Comparison of ENCODE assay signal across 1 cellular context in genomic region chrX:154478728-154479622, GRCh38.
TF ChIP-seq lines count a peak whose summit lies in the region.

Gene LAGE3, minus strand, starts transcription at chrX:154479281. Its CDS starts 366 bp downstream, at chrX:154478915.

TF ChIP-seq in K562, 482 proteins besides CTCF, POLR2A, EP300 and RAD21 (continued from another document and continues in another):
- peak; percentile 70 for TF ChIP-seq POLR2B (IDR thresholded peaks at IDR 0.05; ENCODE audit: low read depth, partially characterized antibody)
- peak; percentile 37; the same call in 1 of the 2 replicates for TF ChIP-seq ZBTB7A (IDR thresholded peaks at IDR 0.05; ENCODE audit: borderline replicate concordance, control insufficient read depth, low read depth, low read length)
- peak; percentile 86; the same call in 1 of the 2 replicates for TF ChIP-seq HES1 (IDR thresholded peaks at IDR 0.05; ENCODE audit: low read depth)
- 0 out of 2 replicates have a peak, but pooled peaks have one; percentile 16 for TF ChIP-seq ZNF589 (CRISPR knock-in tag; IDR thresholded peaks at IDR 0.05; ENCODE audit: low read depth)
- TF ChIP-seq SMARCA5 (IDR thresholded peaks at IDR 0.05) = no peak
- no peak for TF ChIP-seq SIX5 (IDR thresholded peaks at IDR 0.05; ENCODE audit: borderline replicate concordance in 1 of 2, insufficient read depth in 1 of 2, low read depth in 1 of 2, low read length in 2 of 2)
- TF ChIP-seq ZNF511 (CRISPR knock-in tag; IDR thresholded peaks at IDR 0.05) = peak; percentile 71; the same call in 1 of the 2 replicates
- TF ChIP-seq MBD2 (IDR thresholded peaks at IDR 0.05; ENCODE audit: borderline replicate concordance, low read depth) = peak; percentile 49; the same call in 1 of the 2 replicates
- TF ChIP-seq PRDM10 (IDR thresholded peaks at IDR 0.05; ENCODE audit: partially characterized antibody) = peak; percentile 6
- peak; percentile 100 for TF ChIP-seq L3MBTL2 (IDR thresholded peaks at IDR 0.05)
- peak; percentile 49; the same call in 1 of the 2 replicates for TF ChIP-seq NFIC (IDR thresholded peaks at IDR 0.05)
- 0 out of 2 replicates have a peak, but pooled peaks have one; percentile 22 for TF ChIP-seq HMGXB4 (CRISPR knock-in tag; IDR thresholded peaks at IDR 0.05)
- TF ChIP-seq TAF9B (IDR thresholded peaks at IDR 0.05; ENCODE audit: partially characterized antibody) = peak; percentile 55
- 0 out of 4 replicates have a peak, but pooled peaks of 1 of the 2 experiments have one; percentile 4 for TF ChIP-seq UBTF (IDR thresholded peaks at IDR 0.05; ENCODE audit: borderline replicate concordance in 1 of 2, low read depth in 2 of 2, low read length in 2 of 2)
- TF ChIP-seq GABPA (tag; conservative IDR thresholded peaks at IDR 0.05; ENCODE audit: low read depth) = no peak
- TF ChIP-seq ZNF282 (CRISPR knock-in tag; IDR thresholded peaks at IDR 0.05) = 0 out of 2 replicates have a peak, but pooled peaks have one; percentile 58
- TF ChIP-seq ZNF655 (CRISPR knock-in tag; IDR thresholded peaks at IDR 0.05) = no peak
- TF ChIP-seq HNRNPLL (IDR thresholded peaks at IDR 0.05; ENCODE audit: low read depth, low read length, poor library complexity, severe bottlenecking) = peak; percentile 20
- no peak for TF ChIP-seq PKNOX1 (IDR thresholded peaks at IDR 0.05)
- TF ChIP-seq TBL1XR1 (IDR thresholded peaks at IDR 0.05; ENCODE audit: low read length in 2 of 2) = 0 out of 4 replicates have a peak, but pooled peaks have one; percentile 22 to 28
- peak; percentile 28; the same call in 1 of the 2 replicates for TF ChIP-seq KLF6 (CRISPR knock-in tag; IDR thresholded peaks at IDR 0.05; ENCODE audit: borderline replicate concordance)
- TF ChIP-seq NR3C1 (CRISPR knock-in tag; IDR thresholded peaks at IDR 0.05) = 0 out of 2 replicates have a peak, but pooled peaks have one; percentile 56
- no peak for TF ChIP-seq ARHGAP35 (IDR thresholded peaks at IDR 0.05; ENCODE audit: partially characterized antibody)
- peak; percentile 57 for TF ChIP-seq TBP (optimal IDR thresholded peaks at IDR 0.05; ENCODE audit: low read depth, low read length)
- no peak for TF ChIP-seq ZFPM2 (CRISPR knock-in tag; IDR thresholded peaks at IDR 0.05)
- no peak for TF ChIP-seq CHD4 (IDR thresholded peaks at IDR 0.05; ENCODE audit: insufficient read depth, insufficient replicate concordance, low read depth, low read length, poor library complexity, severe bottlenecking)
- no peak for TF ChIP-seq U2AF1 (optimal IDR thresholded peaks at IDR 0.05; ENCODE audit: low read depth, low read length)
- TF ChIP-seq HDAC1 (IDR thresholded peaks at IDR 0.05) = peak in 1 of 2 experiments; percentile 26; a peak in 1 of 4 replicates
- TF ChIP-seq SAFB (IDR thresholded peaks at IDR 0.05; ENCODE audit: borderline replicate concordance, low read depth, low read length) = peak; percentile 41; the same call in 1 of the 2 replicates
- peak; percentile 45; the same call in 1 of the 2 replicates for TF ChIP-seq MITF (IDR thresholded peaks at IDR 0.05)
- TF ChIP-seq MAX (CRISPR knock-in tag; IDR thresholded peaks at IDR 0.05) = peak; percentile 99
- 0 out of 2 replicates have a peak, but pooled peaks have one; percentile 36 for TF ChIP-seq NCOA6 (IDR thresholded peaks at IDR 0.05)
- no peak for TF ChIP-seq RBM14 (IDR thresholded peaks at IDR 0.05; ENCODE audit: borderline replicate concordance, insufficient read depth, low read depth, low read length)
- peak in 1 of 2 experiments; percentile 8; a peak in 1 of 4 replicates for TF ChIP-seq SRF (CRISPR knock-in tag; IDR thresholded peaks at IDR 0.05)
- TF ChIP-seq POLR3A (IDR thresholded peaks at IDR 0.05; ENCODE audit: borderline replicate concordance, extremely low read depth, insufficient read depth, insufficient read length) = no peak
- TF ChIP-seq MXD1 (CRISPR knock-in tag; IDR thresholded peaks at IDR 0.05; ENCODE audit: borderline replicate concordance, poor library complexity, severe bottlenecking) = peak; percentile 40
- no peak for TF ChIP-seq ZFP91 (CRISPR knock-in tag; IDR thresholded peaks at IDR 0.05)
- no peak for TF ChIP-seq SIN3B (IDR thresholded peaks at IDR 0.05; ENCODE audit: low read depth)
- 0 out of 2 replicates have a peak, but pooled peaks have one; percentile 46 for TF ChIP-seq ESRRA (IDR thresholded peaks at IDR 0.05; ENCODE audit: borderline replicate concordance, low read depth)
- peak; percentile 93 for TF ChIP-seq POLR2G (IDR thresholded peaks at IDR 0.05; ENCODE audit: low read depth, low read length)
- TF ChIP-seq EP400 (IDR thresholded peaks at IDR 0.05) = peak; percentile 96
